In the genomic region with DNA sequence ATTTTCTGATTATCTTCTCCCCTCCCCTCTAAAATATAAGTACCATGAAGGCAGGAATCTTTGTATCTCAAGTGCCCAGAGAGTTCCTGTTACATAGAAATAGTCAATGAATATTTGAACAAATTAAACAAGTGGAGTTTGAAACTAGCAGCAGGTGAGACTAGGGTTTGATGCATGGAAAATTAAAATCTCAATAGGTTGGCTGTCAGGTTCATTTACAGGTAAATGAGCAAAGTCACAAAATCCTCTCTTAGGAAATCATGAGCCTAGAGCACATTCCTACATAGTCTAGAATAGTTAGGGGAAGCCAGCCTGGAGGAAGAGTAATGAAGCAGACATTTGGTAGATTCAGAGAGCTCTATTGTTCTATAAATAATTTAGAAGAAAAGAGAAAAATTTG, we compare ENCODE assay signal across 24 cellular contexts.
"Had no signal": no experiment of that assay in that cellular context is flagged by ENCODE, and none has a peak within 500 bp of the region (broad histone marks: within the 10 kb centered on the region; RNA-seq: fewer than 3 reads in every experiment).

No MANE protein-coding gene starts in this region.

- H3K4me3 Mint-ChIP-seq: effector memory CD8-positive, alpha-beta T cell; mesothelial cell of epicardium; naive thymus-derived CD4-positive, alpha-beta T cell; nephron; stimulated activated memory B cell treated with anti-CD40 and anti-IgM and Interleukin-4, amounts not matched to agents 10 μg/mL and 1 μg/mL and 100 μg/mL, for 72 hours had no signal

- H3K27me3 Mint-ChIP-seq: effector memory CD8-positive, alpha-beta T cell; stimulated activated memory B cell treated with anti-CD40 and anti-IgM and Interleukin-4, amounts not matched to agents 10 μg/mL and 1 μg/mL and 100 μg/mL, for 72 hours had no signal

- H3K4me1 Mint-ChIP-seq: mesothelial cell of epicardium; naive thymus-derived CD4-positive, alpha-beta T cell; nephron; stimulated activated memory B cell treated with anti-CD40 and anti-IgM and Interleukin-4, amounts not matched to agents 10 μg/mL and 1 μg/mL and 100 μg/mL, for 72 hours had no signal

- H3K4me1 ChIP-seq: esophagus squamous epithelium, left lung, psoas muscle, sigmoid colon, tibial nerve, upper lobe of left lung had no signal

- H3K9me3 ChIP-seq: esophagus squamous epithelium, psoas muscle, sigmoid colon, thoracic aorta, tibial nerve, upper lobe of left lung had no signal

- H3K36me3 ChIP-seq: esophagus squamous epithelium, left lung, sigmoid colon, thoracic aorta, tibial nerve, upper lobe of left lung had no signal

- DNase-seq: cerebellar nuclear complex; cortex of kidney; effector memory CD8-positive, alpha-beta T cell; erythroblast; esophagus squamous epithelium; hypothalamus; left cardiac atrium; left lung; mesenchymal stem cell; naive thymus-derived CD4-positive, alpha-beta T cell; nucleus accumbens; psoas muscle; right cardiac atrium; sigmoid colon; stimulated activated CD4-positive, alpha-beta T cell treated with anti-CD3 and anti-CD28 coated beads, Interleukin-2, amount 100 ng/mL, for 24 hours; stimulated activated CD4-positive, alpha-beta T cell treated with anti-CD3 and anti-CD28 coated beads, Interleukin-4, amount 100 ng/mL, for 24 hours; stimulated activated naive CD8-positive, alpha-beta T cell treated with anti-CD3 and anti-CD28 coated beads, Interleukin-15, Interleukin-2, amounts not matched to agents 100 U/mL and 50 U/mL, for 24 hours; substantia nigra; upper lobe of left lung had no signal

- H3K9me3 Mint-ChIP-seq: effector memory CD8-positive, alpha-beta T cell; nephron; stimulated activated memory B cell treated with anti-CD40 and anti-IgM and Interleukin-4, amounts not matched to agents 10 μg/mL and 1 μg/mL and 100 μg/mL, for 72 hours had no signal

- H3K27me3 ChIP-seq: esophagus squamous epithelium, left lung, sigmoid colon, tibial nerve, upper lobe of left lung had no signal

- H3K4me3 ChIP-seq: esophagus squamous epithelium, left lung, psoas muscle, sigmoid colon, thoracic aorta, tibial nerve, upper lobe of left lung had no signal

- H3K36me3 Mint-ChIP-seq: naive thymus-derived CD4-positive, alpha-beta T cell; stimulated activated memory B cell treated with anti-CD40 and anti-IgM and Interleukin-4, amounts not matched to agents 10 μg/mL and 1 μg/mL and 100 μg/mL, for 72 hours had no signal

- H3K27ac ChIP-seq: esophagus squamous epithelium, left lung, psoas muscle, sigmoid colon, thoracic aorta, tibial nerve, upper lobe of left lung had no signal

- ATAC-seq: effector memory CD8-positive, alpha-beta T cell; left cardiac atrium; left lung; naive thymus-derived CD4-positive, alpha-beta T cell; psoas muscle; right cardiac atrium; stimulated activated memory B cell treated with anti-CD40 and anti-IgM and Interleukin-4, amounts not matched to agents 10 μg/mL and 1 μg/mL and 100 μg/mL, for 72 hours; stimulated activated naive CD8-positive, alpha-beta T cell treated with anti-CD3 and anti-CD28 coated beads, Interleukin-15, Interleukin-2, amounts not matched to agents 100 U/mL and 50 U/mL, for 24 hours had no signal

- H3K27ac Mint-ChIP-seq: effector memory CD8-positive, alpha-beta T cell; mesothelial cell of epicardium; naive thymus-derived CD4-positive, alpha-beta T cell; nephron; stimulated activated memory B cell treated with anti-CD40 and anti-IgM and Interleukin-4, amounts not matched to agents 10 μg/mL and 1 μg/mL and 100 μg/mL, for 72 hours had no signal
